ENCODE assay signal across 15 cellular contexts in genomic region chr1:53311909-53312305, GRCh38. TPM values are rescaled to one million over a fixed set of nuclear protein-coding genes. Genes with fewer than 3 reads are reported as not detected.
DNase-seq lines count a peak whose midpoint lies in the region; ATAC-seq, FAIRE-seq and TF ChIP-seq lines count a peak whose summit lies in the region.
"Had no signal": no experiment of that assay in that cellular context is flagged by ENCODE, and none has a peak within 500 bp of the region (broad histone marks: within the 10 kb centered on the region; RNA-seq: fewer than 3 reads in every experiment).

No MANE protein-coding gene starts in this region.

- H3K4me3 ChIP-seq in GM23338 (no peak overlapping the region), HepG2 (replicated peaks in 1 of 3; ENCODE audit: insufficient read depth in 1 of 3, low read depth in 2 of 3, low read length in 3 of 3) (no peak overlapping the region)
- H3K4me3 ChIP-seq: HAP-1 had no signal

- no peak for TF ChIP-seq CTCF in GM23338 (conservative IDR thresholded peaks at IDR 0.05; ENCODE audit: low read depth in 2 of 2)
- TF ChIP-seq CTCF in HepG2 (CRISPR knock-in tag; IDR thresholded peaks at IDR 0.05), result no peak

- H3K36me3 ChIP-seq in GM23338 (ENCODE audit: insufficient read depth) (peaks cover 7% of the 10 kb centered on the region; the same call in 1 of the 2 replicates), HepG2 (replicated peaks in 1 of 2; ENCODE audit: control insufficient read depth in 1 of 2, insufficient read depth in 2 of 2, low read length in 2 of 2) (peaks cover 2 to 17% of the 10 kb centered on the region in 2 experiments; a peak in 4 of 5 replicates)

- H3K4me1 Mint-ChIP-seq in T-helper 2 cell treated with Interferon-gamma antibody and Interleukin-4, amounts not matched to agents 5 μg/mL and 100 μg/mL, for 36 hours (ENCODE audit: low read depth), result peaks cover 6% of the 10 kb centered on the region
- H3K4me1 Mint-ChIP-seq in GM23338, result peaks cover 63% of the 10 kb centered on the region
- H3K4me1 Mint-ChIP-seq in activated T-helper 17 cell treated with anti-CD3 and anti-CD28 coated beads, Interleukin-2, amount 50 U/mL, for 72 hours, result peaks cover 9% of the 10 kb centered on the region

- H3K27ac ChIP-seq in GM23338 (ENCODE audit: low read depth) (no peak overlapping the region), HepG2 (ENCODE audit: extremely low read length, insufficient read depth, low read length) (no peak overlapping the region)
- H3K27ac ChIP-seq: C4-2B had no signal

- H3K4me2 ChIP-seq in GM23338, result no peak overlapping the region
- H3K4me2 ChIP-seq in HepG2 (ENCODE audit: low read depth, low read length), result no peak overlapping the region

- peak overlapping the region; percentile 52 for H3K27ac Mint-ChIP-seq in T-helper 2 cell treated with Interferon-gamma antibody and Interleukin-4, amounts not matched to agents 5 μg/mL and 100 μg/mL, for 36 hours
- H3K27ac Mint-ChIP-seq in GM23338, result peak overlapping the region; percentile 11; the same call in 1 of the 2 replicates
- H3K27ac Mint-ChIP-seq in activated T-helper 17 cell treated with anti-CD3 and anti-CD28 coated beads, Interleukin-2, amount 50 U/mL, for 72 hours, result peak overlapping the region; percentile 53

- ATAC-seq in GM23338 (no peak), GM18873 (IDR thresholded peaks at IDR 0.05; ENCODE audit: low FRiP score, unreplicated experiment) (no peak), HepG2 (no peak)
- no peak for ATAC-seq in activated T-helper 17 cell treated with anti-CD3 and anti-CD28 coated beads, Interleukin-2, amount 50 U/mL, for 72 hours (replicated peaks)
- ATAC-seq: PC-3 had no signal

- BruUV-seq in HepG2 (replicated peaks; lab: Mats Ljungman, UMichigan), result no TSS peak

- H2AFZ ChIP-seq in GM23338 (no peak overlapping the region), HepG2 (ENCODE audit: low read length) (no peak overlapping the region)

- in situ Hi-C loops in HepG2 (cut with HindIII; ENCODE audit: extremely low pct_ligation_motif_present, low pct_unique_long_range_greater_than_20kb), result no loop called here

- no peaks in the 10 kb centered on the region for H3K9me2 ChIP-seq in GM23338 (ENCODE audit: insufficient read depth)

- H3F3A ChIP-seq in GM23338 (replicated peaks; ENCODE audit: low read depth), result no peaks in the 10 kb centered on the region

- H3K9ac ChIP-seq in HepG2 (ENCODE audit: insufficient read depth, low read depth, low read length), result no peak overlapping the region

- POLR2A ChIA-PET in HepG2 (lab: Yijun Ruan, JAX), result no interaction called here

- no peaks in the 10 kb centered on the region for H3K27me3 Mint-ChIP-seq in T-helper 2 cell treated with Interferon-gamma antibody and Interleukin-4, amounts not matched to agents 5 μg/mL and 100 μg/mL, for 36 hours (ENCODE audit: low read depth)
- H3K27me3 Mint-ChIP-seq in GM23338 (ENCODE audit: insufficient read depth, low read depth, poor library complexity), result peaks cover 32% of the 10 kb centered on the region
- H3K27me3 Mint-ChIP-seq in activated T-helper 17 cell treated with anti-CD3 and anti-CD28 coated beads, Interleukin-2, amount 50 U/mL, for 72 hours, result no peaks in the 10 kb centered on the region

- peaks cover 23% of the 10 kb centered on the region for H3K36me3 Mint-ChIP-seq in T-helper 2 cell treated with Interferon-gamma antibody and Interleukin-4, amounts not matched to agents 5 μg/mL and 100 μg/mL, for 36 hours (ENCODE audit: low read depth)
- peaks cover 86% of the 10 kb centered on the region for H3K36me3 Mint-ChIP-seq in GM23338 (ENCODE audit: low read depth)
- H3K36me3 Mint-ChIP-seq in activated T-helper 17 cell treated with anti-CD3 and anti-CD28 coated beads, Interleukin-2, amount 50 U/mL, for 72 hours (ENCODE audit: low read depth), result peaks cover 33% of the 10 kb centered on the region

- no peak for TF ChIP-seq POLR2A in HepG2 (IDR thresholded peaks at IDR 0.05; ENCODE audit: insufficient read depth in 1 of 2, low read depth in 2 of 2, low read length in 2 of 2)

- no peaks in the 10 kb centered on the region for H3K27me3 ChIP-seq in GM23338 (ENCODE audit: insufficient read depth)
- H3K27me3 ChIP-seq in HepG2 (ENCODE audit: control insufficient read depth in 1 of 2, insufficient read depth in 2 of 2, low read length in 2 of 2), result no peaks in the 10 kb centered on the region

- TF ChIP-seq RAD21 in HepG2 (CRISPR knock-in tag; IDR thresholded peaks at IDR 0.05), result no peak

- H4K20me1 ChIP-seq in GM23338 (replicated peaks; ENCODE audit: insufficient read depth) (peaks cover 33% of the 10 kb centered on the region), HepG2 (ENCODE audit: insufficient read depth, low read length) (no peaks in the 10 kb centered on the region)

- H3K4me3 Mint-ChIP-seq in T-helper 2 cell treated with Interferon-gamma antibody and Interleukin-4, amounts not matched to agents 5 μg/mL and 100 μg/mL, for 36 hours, result no peak overlapping the region
- H3K4me3 Mint-ChIP-seq in GM23338, result no peak overlapping the region
- no peak overlapping the region for H3K4me3 Mint-ChIP-seq in activated T-helper 17 cell treated with anti-CD3 and anti-CD28 coated beads, Interleukin-2, amount 50 U/mL, for 72 hours

- no peak for DNase-seq in T-helper 2 cell treated with Interferon-gamma antibody and Interleukin-4, amounts not matched to agents 5 μg/mL and 100 μg/mL, for 36 hours (ENCODE audit: low spot score)
- DNase-seq in T-helper 2 cell, result no peak
- no peak for DNase-seq in GM23338 (ENCODE audit: low spot score)
- peak; percentile 69 for DNase-seq in foreskin melanocyte
- no peak for DNase-seq in NCI-H2081 (lab: John Stamatoyannopoulos, UW)
- no peak for DNase-seq in HepG2 (ENCODE audit: low spot score)
- DNase-seq: Karpas-422, NCI-H1105 treated with DMSO at 0.1 percent for 48 hours, NCI-H2029 treated with DMSO at 0.1 percent for 48 hours, NCI-H526, PC-3 had no signal

- H3K79me2 ChIP-seq in GM23338 (replicated peaks; ENCODE audit: insufficient read depth) (peaks cover 57% of the 10 kb centered on the region), HepG2 (ENCODE audit: insufficient read depth, low read length) (no peaks in the 10 kb centered on the region)

- CTCF ChIA-PET in HepG2 (lab: Yijun Ruan, JAX; ENCODE audit: low intra/inter-chr PET ratio, low total read pairs), result no interaction called here

- TF ChIP-seq EP300 in HepG2 (IDR thresholded peaks at IDR 0.05; ENCODE audit: low read depth in 2 of 2, low read length in 2 of 2) (no peak), HepG2 (CRISPR knock-in tag; IDR thresholded peaks at IDR 0.05; ENCODE audit: borderline replicate concordance) (no peak)

- H3K9me3 ChIP-seq in HepG2 (ENCODE audit: low read length), result no peaks in the 10 kb centered on the region
- H3K9me3 ChIP-seq: HAP-1 had no signal

- 91% methylated on average over 7 of the region's 7 CpGs for WGBS in HepG2 (ENCODE audit: low lambda C conversion rate)

- H3K9me3 Mint-ChIP-seq in T-helper 2 cell treated with Interferon-gamma antibody and Interleukin-4, amounts not matched to agents 5 μg/mL and 100 μg/mL, for 36 hours, result no peaks in the 10 kb centered on the region
- H3K9me3 Mint-ChIP-seq in GM23338, result peaks cover 5% of the 10 kb centered on the region; the same call in 1 of the 3 replicates
- no peaks in the 10 kb centered on the region for H3K9me3 Mint-ChIP-seq in activated T-helper 17 cell treated with anti-CD3 and anti-CD28 coated beads, Interleukin-2, amount 50 U/mL, for 72 hours

- H3K4me1 ChIP-seq in GM23338 (ENCODE audit: insufficient read depth) (no peaks in the 10 kb centered on the region), HepG2 (ENCODE audit: insufficient read depth, low read length) (peaks cover 11% of the 10 kb centered on the region; the same call in 1 of the 2 replicates)
- H3K4me1 ChIP-seq: HAP-1 had no signal

- no peak for FAIRE-seq in HepG2 (lab: Jason Lieb, UNC)

- intact Hi-C loops in HepG2 (cut with micrococcal nuclease; ENCODE audit: unreplicated experiment), result no loop called here

TF ChIP-seq in GM23338, 12 proteins besides CTCF, POLR2A, EP300 and RAD21 (continues in another document):
- no peak for TF ChIP-seq STAT1 (IDR thresholded peaks at IDR 0.05; ENCODE audit: unreplicated experiment)

TF ChIP-seq in HepG2, 621 proteins besides CTCF, POLR2A, EP300 and RAD21 (continues in another document):
- TF ChIP-seq NPAS2 (CRISPR knock-in tag; IDR thresholded peaks at IDR 0.05; ENCODE audit: borderline replicate concordance) (no peak), HOXA5 (CRISPR knock-in tag; IDR thresholded peaks at IDR 0.05) (no peak), PCBP1 (IDR thresholded peaks at IDR 0.05; ENCODE audit: borderline replicate concordance, low read depth, low read length) (no peak), MTF1 (CRISPR knock-in tag; IDR thresholded peaks at IDR 0.05) (no peak), CCAR2 (optimal IDR thresholded peaks at IDR 0.05; ENCODE audit: low read depth, low read length) (no peak), RXRA (CRISPR knock-in tag; IDR thresholded peaks at IDR 0.05) (no peak), ZFP37 (CRISPR knock-in tag; IDR thresholded peaks at IDR 0.05; ENCODE audit: borderline replicate concordance) (no peak)

RNA-seq across cellular contexts. Expression of gene LRP8, which starts 16.0 kb away (rescaled TPM):
- total RNA-seq in GM23338 (2014; rRNA removed; shearing (Covaris generic)), result 71.1 and 72.4 TPM in 2 replicates
- polyA plus RNA-seq in GM23338 (2016; fragmentation: Nextera tagmentation; extraction: Ambion mirVana), result 27.8 and 28.3 TPM in 2 replicates
- 10 to 100 TPM; 36.0 to 68.1 TPM for total RNA-seq in activated T-helper 17 cell treated with anti-CD3 and anti-CD28 coated beads, Interleukin-2, amount 50 U/mL, for 72 hours
- total RNA-seq in HepG2 (2016; rRNA removed; fragmentation: Illumina TruSeq; extraction: Trizol), result 7.7 and 17.4 TPM in 2 replicates
- total RNA-seq in HepG2 (2016; cell fraction: cytosol; rRNA removed; fragmentation: Illumina TruSeq; extraction: Trizol; ENCODE audit: low read depth), result 2.2 and 4.4 TPM in 2 replicates
- 8.1 and 18.8 TPM in 2 replicates for total RNA-seq in HepG2 (2016; cell fraction: insoluble cytoplasmic fraction; rRNA removed; fragmentation: Illumina TruSeq; extraction: Trizol)
- 7.6 and 8.8 TPM in 2 replicates for total RNA-seq in HepG2 (2016; cell fraction: membrane; rRNA removed; fragmentation: Illumina TruSeq; extraction: Trizol)
- total RNA-seq in HepG2 (2016; cell fraction: nucleus; rRNA removed; fragmentation: Illumina TruSeq; extraction: Trizol), result 30.3 and 33.7 TPM in 2 replicates
- polyA plus RNA-seq in HepG2 (2011; rRNA removed), result 17.3 and 20.6 TPM in 2 replicates
- 10.8 and 12.1 TPM in 2 replicates for polyA plus RNA-seq in HepG2 (2011; cell fraction: cytosol; rRNA removed)
- 64.4 and 71.0 TPM in 2 replicates for polyA plus RNA-seq in HepG2 (2011; cell fraction: nucleus; rRNA removed)
- 6.2 and 8.4 TPM in 2 replicates for polyA plus RNA-seq in HepG2 (2012)
- polyA plus RNA-seq in HepG2 (2016; cell fraction: cytosol; fragmentation: Illumina TruSeq; extraction: Trizol; ENCODE audit: low read depth), result 1.1 and 2.0 TPM in 2 replicates
- polyA plus RNA-seq in HepG2 (2016; cell fraction: insoluble cytoplasmic fraction; fragmentation: Illumina TruSeq; extraction: Trizol; ENCODE audit: low read depth), result 7.4 and 8.7 TPM in 2 replicates
- 3.9 and 4.9 TPM in 2 replicates for polyA plus RNA-seq in HepG2 (2016; cell fraction: membrane; fragmentation: Illumina TruSeq; extraction: Trizol; ENCODE audit: low read depth)
- polyA plus RNA-seq in HepG2 (2016; cell fraction: nucleus; fragmentation: Illumina TruSeq; extraction: Trizol; ENCODE audit: insufficient read depth, low read depth), result 51.0 and 61.4 TPM in 2 replicates
- polyA minus RNA-seq in HepG2 (2011; rRNA and poly(A)+ RNA removed; ENCODE audit: low replicate concordance), result 30.5 and 280 TPM in 2 replicates
- 8.3 and 9.2 TPM in 2 replicates for polyA minus RNA-seq in HepG2 (2011; cell fraction: cytosol; rRNA and poly(A)+ RNA removed)
- polyA minus RNA-seq in HepG2 (2011; cell fraction: nucleus; rRNA and poly(A)+ RNA removed), result 28.8 and 29.9 TPM in 2 replicates
